26 cellular contexts compared by ENCODE assay signal in genomic region chr15:85737061-85737460, GRCh38.
"Had no signal": no experiment of that assay in that cellular context is flagged by ENCODE, and none has a peak within 500 bp of the region (broad histone marks: within the 10 kb centered on the region; RNA-seq: fewer than 3 reads in every experiment).

No MANE protein-coding gene starts in this region.

- H3K27me3 Mint-ChIP-seq: activated CD8-positive, alpha-beta T cell treated with anti-CD3 and anti-CD28 coated beads for 36 hours; activated naive CD8-positive, alpha-beta T cell treated with anti-CD3 and anti-CD28 coated beads for 36 hours had no signal

- H3K4me1 Mint-ChIP-seq: activated naive CD8-positive, alpha-beta T cell treated with anti-CD3 and anti-CD28 coated beads for 36 hours had no signal

- DNase-seq: activated CD4-positive, CD25-positive, alpha-beta regulatory T cell; activated CD8-positive, alpha-beta memory T cell treated with anti-CD3 and anti-CD28 coated beads, Interleukin-2, amount 50 U/mL, for 4 hours; activated CD8-positive, alpha-beta T cell treated with anti-CD3 and anti-CD28 coated beads for 36 hours; activated effector memory CD4-positive, alpha-beta T cell treated with anti-CD3 and anti-CD28 coated beads, Interleukin-2, amount 50 U/mL, for 16 hours; activated naive CD4-positive, alpha-beta T cell treated with anti-CD3 and anti-CD28 coated beads for 36 hours; activated naive CD8-positive, alpha-beta T cell treated with anti-CD3 and anti-CD28 coated beads for 36 hours; brain microvascular endothelial cell; IMR-90; KG1; NCI-H1092; NCI-H1417 treated with DMSO at 0.1 percent for 48 hours; NCI-H1694; NCI-H2029 treated with DMSO at 0.1 percent for 48 hours; NCI-H345; NCI-H510A; NCI-H526 treated with DMSO at 0.1 percent for 48 hours; NK-92 treated with Interleukin-12 subunit alpha and Interleukin-12 subunit beta, amount 100 ng/mL, for 24 hours; Peyer's patch; SHP77; T-helper 2 cell; T1000 had no signal

- H3K4me1 ChIP-seq: Peyer's patch, SJSA1 had no signal

- H3K27me3 ChIP-seq: brain microvascular endothelial cell, cardiac muscle cell, Peyer's patch, SJSA1 had no signal

- ATAC-seq: activated CD8-positive, alpha-beta T cell treated with anti-CD3 and anti-CD28 coated beads for 36 hours had no signal

- H3K27ac Mint-ChIP-seq: activated naive CD4-positive, alpha-beta T cell treated with anti-CD3 and anti-CD28 coated beads for 36 hours; activated T-helper 1 cell treated with anti-CD3 and anti-CD28 coated beads, Interleukin-12 subunit alpha, Interleukin-12 subunit beta, Interleukin-2, Interleukin-4 antibody, amounts not matched to agents 30 ng/mL and 10 ng/mL and 1 ng/mL, durations not matched to agents 14 hours and 24 hours and 36 hours had no signal

- H3K4me3 ChIP-seq: cardiac muscle cell, Peyer's patch, SJSA1 had no signal

- H3K9me3 ChIP-seq: Peyer's patch had no signal

- H3K27ac ChIP-seq: brain microvascular endothelial cell, cardiac muscle cell, Peyer's patch, RWPE1, SJSA1 had no signal

- FAIRE-seq: TTC549 had no signal

- H3K4me3 Mint-ChIP-seq: activated CD8-positive, alpha-beta T cell treated with anti-CD3 and anti-CD28 coated beads for 36 hours; activated naive CD4-positive, alpha-beta T cell treated with anti-CD3 and anti-CD28 coated beads for 36 hours; activated naive CD8-positive, alpha-beta T cell treated with anti-CD3 and anti-CD28 coated beads for 36 hours; activated T-helper 1 cell treated with anti-CD3 and anti-CD28 coated beads, Interleukin-12 subunit alpha, Interleukin-12 subunit beta, Interleukin-2, Interleukin-4 antibody, amounts not matched to agents 30 ng/mL and 10 ng/mL and 1 ng/mL, durations not matched to agents 14 hours and 24 hours and 36 hours had no signal
